Comparison of ENCODE assay signal across 9 cellular contexts in the genomic region with DNA sequence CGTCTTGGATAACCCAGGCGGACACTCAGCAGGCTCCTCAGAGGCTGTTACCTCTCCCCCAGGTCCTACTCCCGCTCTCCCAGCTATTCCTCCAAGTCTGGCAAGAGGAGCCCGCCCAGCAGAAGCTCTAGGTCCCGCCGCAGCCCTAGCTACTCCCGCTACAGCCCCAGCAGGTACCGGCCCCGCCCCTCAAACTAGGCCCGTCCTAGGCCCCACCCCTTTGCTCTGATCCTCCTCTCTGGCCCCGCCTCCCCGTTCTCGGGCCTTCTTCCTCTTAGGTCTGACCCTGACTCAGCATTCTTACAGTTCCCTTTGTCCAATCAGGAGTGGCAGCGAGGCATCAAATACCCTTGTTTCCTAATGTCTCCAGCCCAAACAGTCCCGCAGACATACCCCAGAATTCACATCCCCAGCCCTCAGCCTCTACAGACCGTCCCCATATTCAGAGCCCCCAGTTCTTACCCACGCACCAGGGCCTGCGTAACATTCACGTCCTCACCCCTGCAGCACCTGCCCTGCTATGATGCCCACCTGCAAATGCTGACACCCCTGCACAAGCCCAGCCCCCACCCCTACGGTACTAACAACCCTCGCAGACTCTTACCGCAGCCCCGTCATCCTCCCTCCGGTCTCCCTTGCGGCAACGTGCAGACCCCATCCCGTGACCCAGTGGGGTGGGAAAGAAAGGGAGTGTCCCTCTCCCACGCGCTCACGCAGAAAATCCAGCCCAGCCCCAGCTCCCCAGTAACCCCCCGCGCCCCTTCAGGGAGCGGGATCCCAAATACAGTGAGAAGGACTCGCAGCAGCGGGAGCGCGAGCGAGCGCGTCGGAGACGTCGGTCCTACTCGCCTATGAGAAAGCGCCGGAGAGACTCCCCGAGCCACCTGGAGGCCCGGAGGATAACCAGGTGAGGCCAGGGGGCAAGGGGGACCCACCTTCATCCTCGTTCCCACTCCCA. TPM values are rescaled to one million over a fixed set of nuclear protein-coding genes. Genes with fewer than 3 reads are reported as not detected.
DNase-seq lines count a peak whose midpoint lies in the region; ATAC-seq, FAIRE-seq and TF ChIP-seq lines count a peak whose summit lies in the region.
"Had no signal": no experiment of that assay in that cellular context is flagged by ENCODE, and none has a peak within 500 bp of the region (broad histone marks: within the 10 kb centered on the region; RNA-seq: fewer than 3 reads in every experiment).

No MANE protein-coding gene starts in this region.

- peaks cover 9% of the 10 kb centered on the region for H3K79me1 ChIP-seq in trophoblast cell (ENCODE audit: low read length)

- H3K18ac ChIP-seq in trophoblast cell (ENCODE audit: low read length), result peak overlapping the region; percentile 91

- H4K91ac ChIP-seq in trophoblast cell (ENCODE audit: low read depth, low read length), result peak overlapping the region; percentile 96

- peaks cover 0 to 2% of the 10 kb centered on the region in 2 experiments for H3K36me3 ChIP-seq in trophoblast cell (ENCODE audit: control insufficient read depth in 1 of 2, insufficient read depth in 2 of 2, low read length in 2 of 2)

- peak overlapping the region; percentile 98 for H4K12ac ChIP-seq in trophoblast cell (ENCODE audit: low read depth, low read length)

- intact Hi-C loops in left cardiac atrium (cut with DNase I), result no loop called here

- peak overlapping the region; percentile 52 for H3K4me3 ChIP-seq in trophoblast cell (ENCODE audit: low read depth, low read length)

- H3K27me3 ChIP-seq in trophoblast cell (ENCODE audit: insufficient read depth, low read length), result no peaks in the 10 kb centered on the region

- H2BK120ac ChIP-seq in trophoblast cell (ENCODE audit: insufficient read depth, low read length, poor library complexity), result peak overlapping the region; percentile 93

- DNase-seq in Caki2 (ENCODE audit: low read depth), result peak; percentile 6
- peak; percentile 47 for DNase-seq in OCI-M1 (lab: John Stamatoyannopoulos, UW)
- peak; percentile 80 for DNase-seq in left cardiac atrium
- DNase-seq in trophoblast cell, result peak; percentile 78 to 90
- no peak for DNase-seq in NCI-H345 treated with DMSO at 0.1 percent for 48 hours (lab: John Stamatoyannopoulos, UW; ENCODE audit: unreplicated experiment)
- no peak for DNase-seq in H54 (ENCODE audit: insufficient read length, low spot score)
- no peak for DNase-seq in RCC 7860 (ENCODE audit: low spot score)
- DNase-seq: activated CD4-positive, CD25-positive, alpha-beta regulatory T cell had no signal

- peaks cover 0 to 8% of the 10 kb centered on the region in 2 experiments for H3K4me1 ChIP-seq in trophoblast cell (ENCODE audit: control insufficient read depth in 1 of 2, insufficient read depth in 2 of 2, low read length in 2 of 2)

- H3K23ac ChIP-seq in trophoblast cell (ENCODE audit: low read length), result no peak overlapping the region

- ATAC-seq in left cardiac atrium (peak; percentile 31 to 93), GM19351 (IDR thresholded peaks at IDR 0.05; ENCODE audit: unreplicated experiment) (no peak)

- H2AK5ac ChIP-seq in trophoblast cell (ENCODE audit: low read length), result peak overlapping the region; percentile 98

- H3K27ac ChIP-seq in trophoblast cell (ENCODE audit: low read depth, low read length), result peak overlapping the region; percentile 59

- peak overlapping the region; percentile 75 for H3K4me2 ChIP-seq in trophoblast cell (ENCODE audit: low read length)

- no CpG with 5 or more reads among the region's 49 CpGs for WGBS in trophoblast cell (ENCODE audit: extremely low coverage, insufficient coverage, insufficient read length)

- peak overlapping the region; percentile 92 for H4K8ac ChIP-seq in trophoblast cell (ENCODE audit: low read depth, low read length)

- peak overlapping the region; percentile 91 for H2BK12ac ChIP-seq in trophoblast cell (ENCODE audit: low read length)

- in situ Hi-C loops in Caki2 (cut with HindIII; ENCODE audit: low pct_unique_long_range_greater_than_20kb, low sequenced_read_pairs), result no loop called here

- H3K9me3 ChIP-seq in trophoblast cell (ENCODE audit: insufficient read depth, low read depth, low read length), result peaks cover 2% of the 10 kb centered on the region

- no peak for TF ChIP-seq POLR2A in H54 (IDR thresholded peaks at IDR 0.05; ENCODE audit: low read depth, low read length)

- H2BK5ac ChIP-seq in trophoblast cell (ENCODE audit: low read depth, low read length, poor library complexity), result peak overlapping the region; percentile 82

- FAIRE-seq in H54 (lab: Jason Lieb, UNC), result no peak
- FAIRE-seq in RCC 7860 (lab: Jason Lieb, UNC), result no peak

- H3K4ac ChIP-seq in trophoblast cell (ENCODE audit: low read depth, low read length), result peak overlapping the region; percentile 75

- peak overlapping the region; percentile 95 for H3K14ac ChIP-seq in trophoblast cell (ENCODE audit: low read length)

- peak overlapping the region; percentile 91 for H2AFZ ChIP-seq in trophoblast cell (ENCODE audit: insufficient read depth, low read length, poor library complexity)

- peaks cover 6% of the 10 kb centered on the region for H3K79me2 ChIP-seq in trophoblast cell (ENCODE audit: control insufficient read depth, insufficient read depth, low read length, poor library complexity)

- peak overlapping the region; percentile 54 for H3K9ac ChIP-seq in trophoblast cell (ENCODE audit: low read length)

RNA-seq across cellular contexts. Expression of gene HSPB8, which starts 25.0 kb away (rescaled TPM):
- total RNA-seq in Caki2 (2014; rRNA removed; shearing (Covaris generic); ENCODE audit: low replicate concordance), result 13.0 and 23.5 TPM in 2 replicates
- total RNA-seq in left cardiac atrium, result 100 to 1,000 TPM; 314 to 316 TPM
- polyA plus RNA-seq in trophoblast cell (2013), result 373 and 404 TPM in 2 replicates

Comparison
In these comparisons a context has a peak if more than half of its experiments do, and no peak if none do; other contexts are left out.
1. DNase-seq: peak in Caki2 (single experiment), OCI-M1 (single experiment), left cardiac atrium (single experiment) and trophoblast cell (2 of 2); none in NCI-H345 treated with DMSO at 0.1 percent for 48 hours (single experiment), H54 (single experiment) and RCC 7860 (single experiment).
2. RNA of gene HSPB8, which starts 25.0 kb away (total RNA-seq): 314 to 316 TPM in left cardiac atrium; 13.0 to 23.5 TPM in Caki2; every median in the first group is over 10 times any median in the second.